8 cellular contexts compared by ENCODE assay signal in genomic region chr17:66441012-66441703, GRCh38.
DNase-seq lines count a peak whose midpoint lies in the region; ATAC-seq and TF ChIP-seq lines count a peak whose summit lies in the region.

No MANE protein-coding gene starts in this region.

- ATAC-seq in GM19351 (IDR thresholded peaks at IDR 0.05; ENCODE audit: unreplicated experiment): peak; percentile 90
- ATAC-seq in HG03175 (IDR thresholded peaks at IDR 0.05; ENCODE audit: unreplicated experiment): peak; percentile 90
- no peak for ATAC-seq in activated CD8-positive, alpha-beta T cell treated with anti-CD3 and anti-CD28 coated beads for 36 hours

- CTCF ChIA-PET in activated CD8-positive, alpha-beta T cell treated with anti-CD3 and anti-CD28 coated beads for 36 hours (lab: Charles Lee): interaction anchor here (0.6 to 0.9 kb wide), 3 partner anchors 8 to 1146 kb away, joined by 3 to 4 read pairs (median 3); no protein-coding TSS in a partner anchor

- intact Hi-C loops in activated CD8-positive, alpha-beta T cell treated with anti-CD3 and anti-CD28 coated beads for 36 hours (cut with micrococcal nuclease): no loop called here

- H3K9me3 Mint-ChIP-seq in activated CD8-positive, alpha-beta T cell treated with anti-CD3 and anti-CD28 coated beads for 36 hours: peaks cover 10% of the 10 kb centered on the region

- H3K27ac Mint-ChIP-seq in activated CD8-positive, alpha-beta T cell treated with anti-CD3 and anti-CD28 coated beads for 36 hours: peak overlapping the region; percentile 65

- no peaks in the 10 kb centered on the region for H3K27me3 Mint-ChIP-seq in activated CD8-positive, alpha-beta T cell treated with anti-CD3 and anti-CD28 coated beads for 36 hours

- TF ChIP-seq CTCF in activated CD8-positive, alpha-beta T cell treated with anti-CD3 and anti-CD28 coated beads for 36 hours (IDR thresholded peaks at IDR 0.05): no peak

- peaks cover 54% of the 10 kb centered on the region for H3K4me1 Mint-ChIP-seq in activated CD8-positive, alpha-beta T cell treated with anti-CD3 and anti-CD28 coated beads for 36 hours (ENCODE audit: low read depth)

- peak overlapping the region; percentile 20 for H3K4me3 Mint-ChIP-seq in activated CD8-positive, alpha-beta T cell treated with anti-CD3 and anti-CD28 coated beads for 36 hours

- peaks cover 59% of the 10 kb centered on the region for H3K36me3 Mint-ChIP-seq in activated CD8-positive, alpha-beta T cell treated with anti-CD3 and anti-CD28 coated beads for 36 hours (ENCODE audit: low read depth)

- DNase-seq in CD1c-positive myeloid dendritic cell (ENCODE audit: extremely low spot score) (peak; percentile 76), HT-29 (ENCODE audit: low spot score) (no peak), NCI-H146 treated with DMSO at 0.1 percent for 48 hours (lab: John Stamatoyannopoulos, UW; ENCODE audit: unreplicated experiment) (no peak), H4 (ENCODE audit: low spot score) (no peak), NCI-H82 treated with DMSO at 0.1 percent for 48 hours (lab: John Stamatoyannopoulos, UW; ENCODE audit: unreplicated experiment) (no peak)
- DNase-seq in activated CD8-positive, alpha-beta T cell treated with anti-CD3 and anti-CD28 coated beads for 36 hours: no peak

- POLR2A ChIA-PET in activated CD8-positive, alpha-beta T cell treated with anti-CD3 and anti-CD28 coated beads for 36 hours (lab: Charles Lee): no interaction called here
